Comparison of ENCODE assay signal across 8 cellular contexts in the genomic region with DNA sequence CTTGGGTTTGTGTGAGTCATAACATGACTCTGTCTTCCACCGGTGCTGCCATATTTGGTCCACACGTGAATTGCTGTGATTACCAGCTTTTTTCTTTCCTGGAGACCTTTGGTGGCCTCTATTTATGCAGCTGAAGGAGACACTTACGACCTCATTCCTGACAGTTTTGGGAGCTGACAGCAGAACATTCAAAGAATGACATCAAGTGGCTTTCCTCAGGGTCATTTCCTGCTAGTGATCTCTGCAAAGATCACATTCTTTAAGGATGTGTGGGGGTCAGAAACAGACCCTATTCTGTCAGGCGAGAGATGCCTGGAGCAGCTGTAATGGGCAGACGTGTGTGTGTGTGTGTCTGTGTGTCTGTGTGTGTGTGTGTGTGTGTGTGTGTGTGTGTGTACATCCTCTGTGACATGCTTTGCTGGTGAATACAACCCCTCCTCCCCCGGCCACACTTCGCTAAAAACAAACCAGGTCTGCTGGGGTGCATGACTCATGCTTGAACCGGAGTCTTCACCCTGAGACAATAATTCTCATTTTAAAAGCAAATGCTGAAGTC.
DNase-seq lines count a peak whose midpoint lies in the region; ATAC-seq and TF ChIP-seq lines count a peak whose summit lies in the region.

No MANE protein-coding gene starts in this region.

- H3K9me3 Mint-ChIP-seq in effector memory CD8-positive, alpha-beta T cell: no peaks in the 10 kb centered on the region

- peak; percentile 51 for ATAC-seq in GM18868 (IDR thresholded peaks at IDR 0.05; ENCODE audit: unreplicated experiment)
- ATAC-seq in SK-N-SH treated with all-trans-retinoic acid at 6 μM for 48 hours: peak; percentile 67
- ATAC-seq in GM21390 (IDR thresholded peaks at IDR 0.05; ENCODE audit: unreplicated experiment): no peak
- ATAC-seq in effector memory CD8-positive, alpha-beta T cell (replicated peaks): no peak
- no peak for ATAC-seq in HG03097 (IDR thresholded peaks at IDR 0.05; ENCODE audit: low FRiP score, unreplicated experiment)
- no peak for ATAC-seq in GM21529 (IDR thresholded peaks at IDR 0.05; ENCODE audit: unreplicated experiment)

- no peak overlapping the region for H3K4me3 Mint-ChIP-seq in effector memory CD8-positive, alpha-beta T cell

- no peaks in the 10 kb centered on the region for H3K27me3 ChIP-seq in osteoblast (ENCODE audit: insufficient read depth, low read length)

- peaks cover 62 to 64% of the 10 kb centered on the region in 2 donors for H3K27me3 Mint-ChIP-seq in effector memory CD8-positive, alpha-beta T cell

- no peak overlapping the region for H2AFZ ChIP-seq in osteoblast (ENCODE audit: low read length)

- peak overlapping the region; percentile 37 for H3K4me2 ChIP-seq in osteoblast (ENCODE audit: insufficient read depth, low read length)

- H3K36me3 ChIP-seq in osteoblast (ENCODE audit: insufficient read depth, low read length): no peaks in the 10 kb centered on the region

- H3K27ac ChIP-seq in osteoblast (ENCODE audit: low read depth, low read length): peak overlapping the region; percentile 66

- H3K27ac Mint-ChIP-seq in effector memory CD8-positive, alpha-beta T cell: no peak overlapping the region

- H3K9me3 ChIP-seq in osteoblast (ENCODE audit: low read depth, low read length): no peaks in the 10 kb centered on the region

- no peaks in the 10 kb centered on the region for H3K79me2 ChIP-seq in osteoblast (ENCODE audit: insufficient read depth, low read length)

- H3K36me3 Mint-ChIP-seq in effector memory CD8-positive, alpha-beta T cell (ENCODE audit: insufficient read depth): no peaks in the 10 kb centered on the region

- TF ChIP-seq CTCF in osteoblast (IDR thresholded peaks at IDR 0.05; ENCODE audit: extremely low read depth, low read depth, low read length): no peak

- H3K4me1 ChIP-seq in osteoblast (ENCODE audit: insufficient read depth, low read length): peaks cover 44% of the 10 kb centered on the region

- no peaks in the 10 kb centered on the region for H4K20me1 ChIP-seq in osteoblast (ENCODE audit: insufficient read depth, low read length)

- peak; percentile 7 for DNase-seq in central memory CD4-positive, alpha-beta T cell
- DNase-seq in osteoblast (ENCODE audit: insufficient read length, low spot score, missing footprints): peak; percentile 91
- DNase-seq in effector memory CD8-positive, alpha-beta T cell: no peak

- peaks cover 0 to 3% of the 10 kb centered on the region in 2 donors for H3K4me1 Mint-ChIP-seq in effector memory CD8-positive, alpha-beta T cell (ENCODE audit: low read depth in 2 of 2)

- no peak overlapping the region for H3K4me3 ChIP-seq in osteoblast (ENCODE audit: insufficient read depth, low read length)

TF ChIP-seq in SK-N-SH treated with all-trans-retinoic acid at 6 μM for 48 hours, 23 proteins besides CTCF, POLR2A, EP300 and RAD21:
- TF ChIP-seq ISL1 (CRISPR knock-in tag; IDR thresholded peaks at IDR 0.05) (peak; percentile 52; the same call in 1 of the 2 replicates), ZNF70 (CRISPR knock-in tag; IDR thresholded peaks at IDR 0.05) (no peak)
TF ChIP-seq in SK-N-SH treated with all-trans-retinoic acid at 6 μM for 48 hours: peak in this region for 1.

Comparison
In these comparisons a context has a peak if more than half of its experiments do, and no peak if none do; other contexts are left out.
1. ATAC-seq: peak in GM18868 (single experiment) and SK-N-SH treated with all-trans-retinoic acid at 6 μM for 48 hours (single experiment); none in GM21390 (single experiment), effector memory CD8-positive, alpha-beta T cell (single experiment), HG03097 (single experiment) and GM21529 (single experiment).
2. DNase-seq: peak in central memory CD4-positive, alpha-beta T cell (single experiment) and osteoblast (single experiment); none in effector memory CD8-positive, alpha-beta T cell (0 of 3).